Comparison of ENCODE assay signal across 10 cellular contexts in genomic region chr19:2888739-2889224, GRCh38. TPM values are rescaled to one million over a fixed set of nuclear protein-coding genes. Genes with fewer than 3 reads are reported as not detected.
DNase-seq lines count a peak whose midpoint lies in the region; ATAC-seq and TF ChIP-seq lines count a peak whose summit lies in the region.
"Had no signal": no experiment of that assay in that cellular context is flagged by ENCODE, and none has a peak within 500 bp of the region (broad histone marks: within the 10 kb centered on the region; RNA-seq: fewer than 3 reads in every experiment).

No MANE protein-coding gene starts in this region.

- H3K9me3 ChIP-seq in DND-41 (ENCODE audit: insufficient read depth, low read length, severe bottlenecking): no peaks in the 10 kb centered on the region
- no peaks in the 10 kb centered on the region for H3K9me3 ChIP-seq in breast epithelium
- H3K9me3 ChIP-seq in skeletal muscle satellite cell (replicated peaks; ENCODE audit: low read length): no peaks in the 10 kb centered on the region
- no peaks in the 10 kb centered on the region for H3K9me3 ChIP-seq in MG63
- H3K9me3 ChIP-seq: thyroid gland had no signal

- peaks cover 15% of the 10 kb centered on the region for H3K36me3 ChIP-seq in DND-41 (ENCODE audit: insufficient read depth, low read length)
- H3K36me3 ChIP-seq in breast epithelium: no peaks in the 10 kb centered on the region
- H3K36me3 ChIP-seq in skeletal muscle satellite cell (ENCODE audit: insufficient read depth, low read length): no peaks in the 10 kb centered on the region
- H3K36me3 ChIP-seq in MG63: no peaks in the 10 kb centered on the region
- H3K36me3 ChIP-seq: thyroid gland had no signal

- H3K4me2 ChIP-seq in DND-41 (ENCODE audit: insufficient read depth, low read length): peak overlapping the region; percentile 88
- peak overlapping the region; percentile 37 for H3K4me2 ChIP-seq in skeletal muscle satellite cell (ENCODE audit: low read length)

- ATAC-seq in DND-41 (ENCODE audit: insufficient read depth, low read depth): peak; percentile 87

- no peaks in the 10 kb centered on the region for H4K20me1 ChIP-seq in DND-41 (ENCODE audit: insufficient read depth, low read length)

- TF ChIP-seq CTCF in DND-41 (IDR thresholded peaks at IDR 0.05; ENCODE audit: borderline replicate concordance, extremely low read depth, low read length, poor library complexity, severe bottlenecking) (peak; percentile 23), breast epithelium (IDR thresholded peaks at IDR 0.05) (no peak)

- TF ChIP-seq POLR2A in breast epithelium (IDR thresholded peaks at IDR 0.05): no peak

- H3K27me3 ChIP-seq in DND-41 (ENCODE audit: insufficient read depth, low read length, poor library complexity): no peaks in the 10 kb centered on the region
- no peaks in the 10 kb centered on the region for H3K27me3 ChIP-seq in breast epithelium
- no peaks in the 10 kb centered on the region for H3K27me3 ChIP-seq in skeletal muscle satellite cell (ENCODE audit: control insufficient read depth, insufficient read depth, low read length)
- no peaks in the 10 kb centered on the region for H3K27me3 ChIP-seq in MG63
- H3K27me3 ChIP-seq: thyroid gland had no signal

- H3K79me2 ChIP-seq in DND-41 (ENCODE audit: insufficient read depth, low read length): peaks cover 43% of the 10 kb centered on the region

- H2AFZ ChIP-seq in DND-41 (ENCODE audit: low read depth, low read length): peak overlapping the region; percentile 87

- H3K9ac ChIP-seq in DND-41 (ENCODE audit: low read depth, low read length): peak overlapping the region; percentile 84
- no peak overlapping the region for H3K9ac ChIP-seq in skeletal muscle satellite cell (ENCODE audit: low read depth, low read length)

- H3K4me3 ChIP-seq in DND-41 (ENCODE audit: low read depth in 1 of 2, low read length in 2 of 2): peak overlapping the region; percentile 44 to 71
- peak overlapping the region; percentile 32 to 54 (median 49) for H3K4me3 ChIP-seq in breast epithelium
- H3K4me3 ChIP-seq in skeletal muscle satellite cell (ENCODE audit: low read length): no peak overlapping the region
- H3K4me3 ChIP-seq in MG63: no peak overlapping the region
- H3K4me3 ChIP-seq: thyroid gland had no signal

- intact Hi-C loops in breast epithelium (cut with DNase I; ENCODE audit: low total_unique reads): no loop called here

- peaks cover 61% of the 10 kb centered on the region for H3K4me1 ChIP-seq in DND-41 (ENCODE audit: insufficient read depth, low read length)
- H3K4me1 ChIP-seq in breast epithelium: no peaks in the 10 kb centered on the region
- H3K4me1 ChIP-seq in skeletal muscle satellite cell (ENCODE audit: control insufficient read depth, insufficient read depth, low read length): peaks cover 3% of the 10 kb centered on the region
- H3K4me1 ChIP-seq: thyroid gland had no signal

- H3K27ac ChIP-seq in DND-41 (ENCODE audit: low read length) (peak overlapping the region; percentile 99), breast epithelium (peak overlapping the region in 1 of 2 donors; percentile 56)
- H3K27ac ChIP-seq: thyroid gland had no signal

- DNase-seq in DND-41: peak; percentile 98
- DNase-seq in SKM-1 treated with dmso at 0.1 percent for 144 hours (lab: John Stamatoyannopoulos, UW; ENCODE audit: unreplicated experiment): peak; percentile 66
- peak in 1 of 2 donors; percentile 82 for DNase-seq in breast epithelium (ENCODE audit: low spot score in 2 of 2)
- no peak for DNase-seq in OCI-M1 (lab: John Stamatoyannopoulos, UW)
- DNase-seq in NK-92 treated with Interleukin-12 subunit alpha and Interleukin-12 subunit beta, amount 100 ng/mL, for 24 hours (lab: John Stamatoyannopoulos, UW): no peak
- DNase-seq in MG63: no peak
- DNase-seq in iPS-NIHi7 (ENCODE audit: extremely low spot score): no peak

RNA-seq across cellular contexts. Expression of gene ZNF57, which starts 11.9 kb away (rescaled TPM):
- 1 to 10 TPM; 2.7 to 9.2 (median 6.9) TPM for total RNA-seq in breast epithelium
- 5.0 and 5.1 TPM in 2 replicates for total RNA-seq in skeletal muscle satellite cell (2012; rRNA removed)
- total RNA-seq in MG63 (2014; rRNA removed; shearing (Covaris generic); ENCODE audit: low replicate concordance): 2.2 and 3.3 TPM in 2 replicates

RNA-seq across cellular contexts. Expression of gene ZNF556, which starts 21.6 kb away (rescaled TPM):
- under 1 TPM in 2 of 3 donors, not detected in 1; 0.15 to 0.33 TPM for total RNA-seq in breast epithelium
- total RNA-seq in skeletal muscle satellite cell (2012; rRNA removed): 0.76 and 2.4 TPM in 2 replicates
- total RNA-seq in MG63 (2014; rRNA removed; shearing (Covaris generic); ENCODE audit: low replicate concordance): 0.07 and 0.13 TPM in 2 replicates
- total RNA-seq: T-helper 1 cell treated with Interleukin-12 subunit alpha and Interleukin-12 subunit beta and Interleukin-4 antibody, amounts not matched to agents 30 ng/mL and 1 ng/mL, for 36 hours; thyroid gland had no signal

RNA-seq across cellular contexts. Expression of gene ZNF555, which starts 47.5 kb away (rescaled TPM):
- total RNA-seq in breast epithelium: 10 to 100 TPM in 1 of 3 donors, 1 to 10 TPM in 2; 4.6 to 10.7 (median 7.5) TPM
- 4.6 and 5.7 TPM in 2 replicates for total RNA-seq in skeletal muscle satellite cell (2012; rRNA removed)
- 0.92 and 4.5 TPM in 2 replicates for total RNA-seq in MG63 (2014; rRNA removed; shearing (Covaris generic); ENCODE audit: low replicate concordance)

RNA-seq across cellular contexts. Expression of gene ZNF77, which starts 56.0 kb away (rescaled TPM):
- total RNA-seq in breast epithelium: 1 to 10 TPM; 2.2 to 5.1 (median 4.9) TPM
- 3.1 and 5.1 TPM in 2 replicates for total RNA-seq in skeletal muscle satellite cell (2012; rRNA removed)
- 5.0 and 6.8 TPM in 2 replicates for total RNA-seq in MG63 (2014; rRNA removed; shearing (Covaris generic); ENCODE audit: low replicate concordance)

Comparison
In these comparisons a context has a peak if more than half of its experiments do, and no peak if none do; other contexts are left out.
1. DNase-seq: peak in DND-41 (single experiment) and SKM-1 treated with dmso at 0.1 percent for 144 hours (single experiment); none in OCI-M1 (single experiment), NK-92 treated with Interleukin-12 subunit alpha and Interleukin-12 subunit beta, amount 100 ng/mL, for 24 hours (single experiment), MG63 (single experiment) and iPS-NIHi7 (single experiment).
2. H3K4me3 ChIP-seq: peak in DND-41 (2 of 2) and breast epithelium (3 of 3); none in skeletal muscle satellite cell (single experiment) and MG63 (single experiment).